In the genomic region with DNA sequence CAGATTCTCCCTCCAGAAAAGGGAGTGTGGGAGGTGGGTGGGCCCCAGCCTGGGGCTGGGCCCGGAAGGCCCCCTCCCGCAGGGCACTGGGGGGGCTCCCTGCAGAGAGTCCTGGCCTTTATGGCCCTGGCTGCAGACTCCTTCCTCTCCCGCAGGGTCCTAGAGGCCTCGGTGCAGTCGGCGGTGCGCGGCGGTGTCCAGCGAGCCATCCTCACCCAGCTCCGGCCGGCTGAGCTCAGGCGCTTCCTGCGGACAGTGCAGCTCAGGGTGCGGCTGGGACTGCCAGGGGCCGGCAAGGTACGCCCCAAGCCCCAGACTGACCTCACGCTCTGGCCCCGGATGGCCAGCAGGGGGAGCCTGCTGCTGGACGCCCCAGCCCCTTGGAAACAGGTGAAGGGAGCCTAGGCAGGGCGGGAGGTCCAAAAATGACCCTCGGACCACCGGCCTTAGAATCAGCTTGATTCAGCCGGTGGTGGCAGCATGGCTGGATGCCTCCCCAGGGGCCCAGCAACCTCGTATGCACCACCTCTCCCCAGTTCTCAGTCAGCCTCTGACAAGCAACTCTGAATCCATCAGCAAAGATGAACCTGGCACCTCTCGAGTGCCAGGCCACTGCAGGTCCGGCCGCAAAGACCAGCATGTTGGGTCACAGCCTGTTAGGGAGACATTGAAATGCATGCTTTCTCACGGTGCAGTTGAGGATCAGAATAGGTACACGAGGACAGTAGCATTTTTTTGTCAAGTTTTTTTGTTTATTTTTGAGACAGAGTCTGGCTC, we compare ENCODE assay signal across 1 cellular context.
A peak's percentile ranks its signal among the peaks of the same experiment; 100 is the strongest.
TF ChIP-seq lines count a peak whose summit lies in the region.

No MANE protein-coding gene starts in this region.

TF ChIP-seq in HepG2, 621 proteins besides CTCF, POLR2A, EP300 and RAD21 (continued from another document):
- TF ChIP-seq, protein P1, sequence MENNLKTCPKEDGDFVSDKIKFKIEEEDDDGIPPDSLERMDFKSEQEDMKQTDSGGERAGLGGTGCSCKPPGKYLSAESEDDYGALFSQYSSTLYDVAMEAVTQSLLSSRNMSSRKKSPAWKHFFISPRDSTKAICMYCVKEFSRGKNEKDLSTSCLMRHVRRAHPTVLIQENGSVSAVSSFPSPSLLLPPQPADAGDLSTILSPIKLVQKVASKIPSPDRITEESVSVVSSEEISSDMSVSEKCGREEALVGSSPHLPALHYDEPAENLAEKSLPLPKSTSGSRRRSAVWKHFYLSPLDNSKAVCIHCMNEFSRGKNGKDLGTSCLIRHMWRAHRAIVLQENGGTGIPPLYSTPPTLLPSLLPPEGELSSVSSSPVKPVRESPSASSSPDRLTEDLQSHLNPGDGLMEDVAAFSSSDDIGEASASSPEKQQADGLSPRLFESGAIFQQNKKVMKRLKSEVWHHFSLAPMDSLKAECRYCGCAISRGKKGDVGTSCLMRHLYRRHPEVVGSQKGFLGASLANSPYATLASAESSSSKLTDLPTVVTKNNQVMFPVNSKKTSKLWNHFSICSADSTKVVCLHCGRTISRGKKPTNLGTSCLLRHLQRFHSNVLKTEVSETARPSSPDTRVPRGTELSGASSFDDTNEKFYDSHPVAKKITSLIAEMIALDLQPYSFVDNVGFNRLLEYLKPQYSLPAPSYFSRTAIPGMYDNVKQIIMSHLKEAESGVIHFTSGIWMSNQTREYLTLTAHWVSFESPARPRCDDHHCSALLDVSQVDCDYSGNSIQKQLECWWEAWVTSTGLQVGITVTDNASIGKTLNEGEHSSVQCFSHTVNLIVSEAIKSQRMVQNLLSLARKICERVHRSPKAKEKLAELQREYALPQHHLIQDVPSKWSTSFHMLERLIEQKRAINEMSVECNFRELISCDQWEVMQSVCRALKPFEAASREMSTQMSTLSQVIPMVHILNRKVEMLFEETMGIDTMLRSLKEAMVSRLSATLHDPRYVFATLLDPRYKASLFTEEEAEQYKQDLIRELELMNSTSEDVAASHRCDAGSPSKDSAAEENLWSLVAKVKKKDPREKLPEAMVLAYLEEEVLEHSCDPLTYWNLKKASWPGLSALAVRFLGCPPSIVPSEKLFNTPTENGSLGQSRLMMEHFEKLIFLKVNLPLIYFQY (CRISPR knock-in tag; IDR thresholded peaks at IDR 0.05; ENCODE audit: borderline replicate concordance), result no peak
- TF ChIP-seq NR2F6 (IDR thresholded peaks at IDR 0.05), result no peak
- peak; percentile 49; the same call in 1 of the 2 replicates for TF ChIP-seq NR2F6 (CRISPR knock-in tag; IDR thresholded peaks at IDR 0.05)
- TF ChIP-seq, protein P2, sequence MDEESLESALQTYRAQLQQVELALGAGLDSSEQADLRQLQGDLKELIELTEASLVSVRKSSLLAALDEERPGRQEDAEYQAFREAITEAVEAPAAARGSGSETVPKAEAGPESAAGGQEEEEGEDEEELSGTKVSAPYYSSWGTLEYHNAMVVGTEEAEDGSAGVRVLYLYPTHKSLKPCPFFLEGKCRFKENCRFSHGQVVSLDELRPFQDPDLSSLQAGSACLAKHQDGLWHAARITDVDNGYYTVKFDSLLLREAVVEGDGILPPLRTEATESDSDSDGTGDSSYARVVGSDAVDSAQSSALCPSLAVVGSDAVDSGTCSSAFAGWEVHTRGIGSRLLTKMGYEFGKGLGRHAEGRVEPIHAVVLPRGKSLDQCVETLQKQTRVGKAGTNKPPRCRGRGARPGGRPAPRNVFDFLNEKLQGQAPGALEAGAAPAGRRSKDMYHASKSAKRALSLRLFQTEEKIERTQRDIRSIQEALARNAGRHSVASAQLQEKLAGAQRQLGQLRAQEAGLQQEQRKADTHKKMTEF (CRISPR knock-in tag; IDR thresholded peaks at IDR 0.05), result peak; percentile 66; the same call in 1 of the 2 replicates
- no peak for TF ChIP-seq SAFB2 (CRISPR knock-in tag; IDR thresholded peaks at IDR 0.05; ENCODE audit: borderline replicate concordance, low read depth)
- no peak for TF ChIP-seq ZNF33B (CRISPR knock-in tag; IDR thresholded peaks at IDR 0.05)
- no peak for TF ChIP-seq KLF15 (CRISPR knock-in tag; IDR thresholded peaks at IDR 0.05; ENCODE audit: borderline replicate concordance)
- TF ChIP-seq, protein P3, sequence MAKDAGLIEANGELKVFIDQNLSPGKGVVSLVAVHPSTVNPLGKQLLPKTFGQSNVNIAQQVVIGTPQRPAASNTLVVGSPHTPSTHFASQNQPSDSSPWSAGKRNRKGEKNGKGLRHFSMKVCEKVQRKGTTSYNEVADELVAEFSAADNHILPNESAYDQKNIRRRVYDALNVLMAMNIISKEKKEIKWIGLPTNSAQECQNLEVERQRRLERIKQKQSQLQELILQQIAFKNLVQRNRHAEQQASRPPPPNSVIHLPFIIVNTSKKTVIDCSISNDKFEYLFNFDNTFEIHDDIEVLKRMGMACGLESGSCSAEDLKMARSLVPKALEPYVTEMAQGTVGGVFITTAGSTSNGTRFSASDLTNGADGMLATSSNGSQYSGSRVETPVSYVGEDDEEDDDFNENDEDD (CRISPR knock-in tag; IDR thresholded peaks at IDR 0.05; ENCODE audit: borderline replicate concordance), result peak; percentile 11; the same call in 1 of the 2 replicates
- TF ChIP-seq KAT7 (CRISPR knock-in tag; IDR thresholded peaks at IDR 0.05; ENCODE audit: borderline replicate concordance), result no peak
- TF ChIP-seq ZNF382 (CRISPR knock-in tag; IDR thresholded peaks at IDR 0.05; ENCODE audit: borderline replicate concordance), result no peak
- TF ChIP-seq MXI1 (IDR thresholded peaks at IDR 0.05; ENCODE audit: borderline replicate concordance, low read depth, low read length), result no peak
- TF ChIP-seq NR2C2 (CRISPR knock-in tag; IDR thresholded peaks at IDR 0.05; ENCODE audit: borderline replicate concordance), result peak; percentile 53; the same call in 1 of the 2 replicates
- peak; percentile 30; the same call in 1 of the 2 replicates for TF ChIP-seq ZFY (CRISPR knock-in tag; IDR thresholded peaks at IDR 0.05)
- TF ChIP-seq, protein P4, sequence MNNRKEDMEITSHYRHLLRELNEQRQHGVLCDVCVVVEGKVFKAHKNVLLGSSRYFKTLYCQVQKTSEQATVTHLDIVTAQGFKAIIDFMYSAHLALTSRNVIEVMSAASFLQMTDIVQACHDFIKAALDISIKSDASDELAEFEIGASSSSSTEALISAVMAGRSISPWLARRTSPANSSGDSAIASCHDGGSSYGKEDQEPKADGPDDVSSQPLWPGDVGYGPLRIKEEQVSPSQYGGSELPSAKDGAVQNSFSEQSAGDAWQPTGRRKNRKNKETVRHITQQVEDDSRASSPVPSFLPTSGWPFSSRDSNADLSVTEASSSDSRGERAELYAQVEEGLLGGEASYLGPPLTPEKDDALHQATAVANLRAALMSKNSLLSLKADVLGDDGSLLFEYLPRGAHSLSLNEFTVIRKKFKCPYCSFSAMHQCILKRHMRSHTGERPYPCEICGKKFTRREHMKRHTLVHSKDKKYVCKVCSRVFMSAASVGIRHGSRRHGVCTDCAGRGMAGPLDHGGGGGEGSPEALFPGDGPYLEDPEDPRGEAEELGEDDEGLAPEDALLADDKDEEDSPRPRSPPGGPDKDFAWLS (CRISPR knock-in tag; IDR thresholded peaks at IDR 0.05; ENCODE audit: borderline replicate concordance), result 0 out of 2 replicates have a peak, but pooled peaks have one; percentile 62
- TF ChIP-seq, protein P5, sequence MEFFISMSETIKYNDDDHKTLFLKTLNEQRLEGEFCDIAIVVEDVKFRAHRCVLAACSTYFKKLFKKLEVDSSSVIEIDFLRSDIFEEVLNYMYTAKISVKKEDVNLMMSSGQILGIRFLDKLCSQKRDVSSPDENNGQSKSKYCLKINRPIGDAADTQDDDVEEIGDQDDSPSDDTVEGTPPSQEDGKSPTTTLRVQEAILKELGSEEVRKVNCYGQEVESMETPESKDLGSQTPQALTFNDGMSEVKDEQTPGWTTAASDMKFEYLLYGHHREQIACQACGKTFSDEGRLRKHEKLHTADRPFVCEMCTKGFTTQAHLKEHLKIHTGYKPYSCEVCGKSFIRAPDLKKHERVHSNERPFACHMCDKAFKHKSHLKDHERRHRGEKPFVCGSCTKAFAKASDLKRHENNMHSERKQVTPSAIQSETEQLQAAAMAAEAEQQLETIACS (CRISPR knock-in tag; IDR thresholded peaks at IDR 0.05), result no peak
- TF ChIP-seq, protein P6, sequence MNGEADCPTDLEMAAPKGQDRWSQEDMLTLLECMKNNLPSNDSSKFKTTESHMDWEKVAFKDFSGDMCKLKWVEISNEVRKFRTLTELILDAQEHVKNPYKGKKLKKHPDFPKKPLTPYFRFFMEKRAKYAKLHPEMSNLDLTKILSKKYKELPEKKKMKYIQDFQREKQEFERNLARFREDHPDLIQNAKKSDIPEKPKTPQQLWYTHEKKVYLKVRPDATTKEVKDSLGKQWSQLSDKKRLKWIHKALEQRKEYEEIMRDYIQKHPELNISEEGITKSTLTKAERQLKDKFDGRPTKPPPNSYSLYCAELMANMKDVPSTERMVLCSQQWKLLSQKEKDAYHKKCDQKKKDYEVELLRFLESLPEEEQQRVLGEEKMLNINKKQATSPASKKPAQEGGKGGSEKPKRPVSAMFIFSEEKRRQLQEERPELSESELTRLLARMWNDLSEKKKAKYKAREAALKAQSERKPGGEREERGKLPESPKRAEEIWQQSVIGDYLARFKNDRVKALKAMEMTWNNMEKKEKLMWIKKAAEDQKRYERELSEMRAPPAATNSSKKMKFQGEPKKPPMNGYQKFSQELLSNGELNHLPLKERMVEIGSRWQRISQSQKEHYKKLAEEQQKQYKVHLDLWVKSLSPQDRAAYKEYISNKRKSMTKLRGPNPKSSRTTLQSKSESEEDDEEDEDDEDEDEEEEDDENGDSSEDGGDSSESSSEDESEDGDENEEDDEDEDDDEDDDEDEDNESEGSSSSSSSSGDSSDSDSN (CRISPR knock-in tag; IDR thresholded peaks at IDR 0.05), result peak; percentile 96
- no peak for TF ChIP-seq ZFAT (CRISPR knock-in tag; conservative IDR thresholded peaks at IDR 0.05)
